ENCODE assay signal across 19 cellular contexts in genomic region chr6:84665392-84665791, GRCh38.
"Had no signal": no experiment of that assay in that cellular context is flagged by ENCODE, and none has a peak within 500 bp of the region (broad histone marks: within the 10 kb centered on the region; RNA-seq: fewer than 3 reads in every experiment).

No MANE protein-coding gene starts in this region.

- ATAC-seq: left lobe of liver; naive thymus-derived CD8-positive, alpha-beta T cell; sciatic nerve had no signal

- FAIRE-seq: frontal cortex, keratinocyte had no signal

- H3K9me3 ChIP-seq: stomach, thyroid gland had no signal

- H2AFZ ChIP-seq: parathyroid adenoma had no signal

- H3K4me3 ChIP-seq: smooth muscle cell, stomach, thyroid gland had no signal

- H3K4me1 ChIP-seq: parathyroid adenoma, stomach, thyroid gland had no signal

- H3K4me2 ChIP-seq: smooth muscle cell had no signal

- DNase-seq: cortex of kidney; effector CD4-positive, alpha-beta T cell; head of caudate nucleus; naive thymus-derived CD8-positive, alpha-beta T cell; nephron progenitor cell; stimulated activated CD4-positive, alpha-beta T cell treated with anti-CD3 and anti-CD28 coated beads, Interleukin-12 subunit alpha, Interleukin-12 subunit beta, amount 100 ng/mL, for 4 hours; stimulated activated CD4-positive, alpha-beta T cell treated with anti-CD3 and anti-CD28 coated beads, Interleukin-1b, Interleukin-23, amount 100 ng/mL, for 48 hours; stimulated activated CD4-positive, alpha-beta T cell treated with anti-CD3 and anti-CD28 coated beads, Interleukin-4, amount 100 ng/mL, for 1 hour; stimulated activated CD8-positive, alpha-beta memory T cell treated with anti-CD3 and anti-CD28 coated beads, Interleukin-4, amount 100 ng/mL, for 48 hours; stimulated activated naive CD4-positive, alpha-beta T cell treated with Interleukin-2 at 50 U/mL for 16 hours; stomach; thyroid gland; trophoblast cell had no signal

- H3K79me2 ChIP-seq: parathyroid adenoma had no signal

- H3K9ac ChIP-seq: parathyroid adenoma had no signal

- H3K36me3 ChIP-seq: stomach, thyroid gland had no signal

- H3K27me3 ChIP-seq: stomach, thyroid gland had no signal

- H3K27ac ChIP-seq: parathyroid adenoma, stomach, thyroid gland had no signal
